Comparison of ENCODE assay signal across 1 cellular context in genomic region chr7:80879849-80880248, GRCh38.
TF ChIP-seq lines count a peak whose summit lies in the region.

No MANE protein-coding gene starts in this region.

TF ChIP-seq in SK-N-SH, 30 proteins besides CTCF, POLR2A, EP300 and RAD21:
- no peak for TF ChIP-seq GABPA (IDR thresholded peaks at IDR 0.05; ENCODE audit: low read depth)
- TF ChIP-seq TEAD4 (IDR thresholded peaks at IDR 0.05; ENCODE audit: borderline replicate concordance, insufficient read depth), result 0 out of 2 replicates have a peak, but pooled peaks have one; percentile 7
- TF ChIP-seq NRF1 (IDR thresholded peaks at IDR 0.05; ENCODE audit: low read depth, low read length), result no peak
- TF ChIP-seq TCF12 (IDR thresholded peaks at IDR 0.05), result 0 out of 2 replicates have a peak, but pooled peaks have one; percentile 11
- TF ChIP-seq NFIC (IDR thresholded peaks at IDR 0.05; ENCODE audit: borderline replicate concordance), result peak; percentile 33; the same call in 1 of the 2 replicates
- TF ChIP-seq, protein P1, sequence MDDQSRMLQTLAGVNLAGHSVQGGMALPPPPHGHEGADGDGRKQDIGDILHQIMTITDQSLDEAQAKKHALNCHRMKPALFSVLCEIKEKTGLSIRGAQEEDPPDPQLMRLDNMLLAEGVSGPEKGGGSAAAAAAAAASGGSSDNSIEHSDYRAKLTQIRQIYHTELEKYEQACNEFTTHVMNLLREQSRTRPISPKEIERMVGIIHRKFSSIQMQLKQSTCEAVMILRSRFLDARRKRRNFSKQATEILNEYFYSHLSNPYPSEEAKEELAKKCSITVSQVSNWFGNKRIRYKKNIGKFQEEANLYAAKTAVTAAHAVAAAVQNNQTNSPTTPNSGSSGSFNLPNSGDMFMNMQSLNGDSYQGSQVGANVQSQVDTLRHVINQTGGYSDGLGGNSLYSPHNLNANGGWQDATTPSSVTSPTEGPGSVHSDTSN (IDR thresholded peaks at IDR 0.05), result no peak
TF ChIP-seq in SK-N-SH: peak in this region for 3.
